In the genomic region with DNA sequence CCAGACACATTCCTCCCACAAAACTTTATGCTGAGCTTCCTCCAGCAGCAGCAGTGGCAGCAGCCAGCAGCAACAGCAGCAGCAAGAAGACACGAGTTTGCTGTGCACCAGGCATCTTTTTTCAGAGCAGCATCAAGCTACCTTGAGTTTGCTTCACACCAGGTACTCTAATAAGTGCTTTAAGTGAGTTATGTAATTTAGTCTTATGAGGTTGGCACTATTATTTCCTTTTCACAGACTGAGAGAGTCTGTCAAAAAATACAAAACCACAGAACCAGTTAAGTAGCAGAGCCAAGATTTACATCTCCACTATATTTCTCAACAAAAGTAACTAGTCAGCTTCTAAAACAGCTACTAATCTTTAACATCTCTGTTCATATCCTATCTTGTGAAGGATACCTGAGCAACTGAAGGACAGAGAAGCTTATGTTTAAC, we compare ENCODE assay signal across 1 cellular context.
TF ChIP-seq lines count a peak whose summit lies in the region.

No MANE protein-coding gene starts in this region.

TF ChIP-seq in GM23338, 12 proteins besides CTCF, POLR2A, EP300 and RAD21 (continued from another document):
- TF ChIP-seq ZNF114 (CRISPR knock-in tag; IDR thresholded peaks at IDR 0.05) (no peak), EZH2phosphoT487 (IDR thresholded peaks at IDR 0.05; ENCODE audit: unreplicated experiment) (no peak)
TF ChIP-seq in GM23338: peak in this region for 0.
